ENCODE assay signal across 1 cellular context in the genomic region with DNA sequence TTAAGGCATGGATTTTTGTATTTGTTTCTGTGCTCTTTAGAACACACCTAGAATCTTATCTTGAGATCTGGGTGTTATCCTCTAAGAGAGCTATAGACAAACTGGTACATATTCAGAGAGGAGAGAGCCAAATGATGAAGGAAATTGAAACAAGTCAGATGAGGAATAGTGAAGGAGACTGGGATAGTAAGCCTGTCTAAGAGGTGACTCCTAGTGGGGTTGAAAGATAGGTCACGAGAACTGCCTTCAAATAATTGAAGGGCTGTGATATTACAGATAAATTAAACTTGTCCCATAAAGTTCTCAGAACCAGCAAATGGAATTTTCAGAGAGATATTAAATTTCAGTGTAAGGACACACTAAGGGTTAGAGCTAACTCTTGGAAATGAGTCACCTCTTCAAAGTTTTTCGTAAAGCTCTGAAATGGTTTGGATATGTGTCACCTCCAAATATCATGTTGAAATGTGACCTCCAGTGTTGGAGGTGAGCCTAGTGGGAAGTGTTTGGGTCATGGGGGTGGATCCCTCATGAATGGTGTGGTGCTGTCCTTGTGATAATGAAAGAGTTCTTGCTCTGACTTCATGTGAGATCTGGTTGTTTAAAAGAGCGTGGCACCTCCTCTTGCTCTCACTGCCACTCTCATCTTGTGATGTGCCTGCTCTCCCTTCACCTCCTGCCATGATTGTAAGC.
TF ChIP-seq lines count a peak whose summit lies in the region.

No MANE protein-coding gene starts in this region.

TF ChIP-seq in endothelial cell of umbilical vein, 7 proteins besides CTCF, POLR2A, EP300 and RAD21:
- TF ChIP-seq GATA2 (IDR thresholded peaks at IDR 0.05; ENCODE audit: insufficient read depth, insufficient read length, low read depth, low read length) (peak; percentile 57), MYC (IDR thresholded peaks at IDR 0.05; ENCODE audit: low read depth, low read length) (no peak), JUN (IDR thresholded peaks at IDR 0.05; ENCODE audit: borderline replicate concordance, insufficient read depth, insufficient read length, low read depth) (peak; percentile 90), EZH2 (IDR thresholded peaks at IDR 0.05; ENCODE audit: borderline replicate concordance, low read depth, low read length, severe bottlenecking) (no peak), POLR2AphosphoS5 (IDR thresholded peaks at IDR 0.05; ENCODE audit: insufficient read depth, low read depth, low read length) (peak; percentile 62), FOS (IDR thresholded peaks at IDR 0.05; ENCODE audit: borderline replicate concordance, insufficient read depth, low read length) (peak; percentile 95)
